22 cellular contexts compared by ENCODE assay signal in genomic region chr3:163438760-163439159, GRCh38.
DNase-seq lines count a peak whose midpoint lies in the region; ATAC-seq and TF ChIP-seq lines count a peak whose summit lies in the region.
"Had no signal": no experiment of that assay in that cellular context is flagged by ENCODE, and none has a peak within 500 bp of the region (broad histone marks: within the 10 kb centered on the region; RNA-seq: fewer than 3 reads in every experiment).

No MANE protein-coding gene starts in this region.

- H3K9ac ChIP-seq in SK-N-MC (ENCODE audit: insufficient read length): no peak overlapping the region
- H3K9ac ChIP-seq: BLaER1 treated with 17β-estradiol and CSF1 and Interleukin-3, amounts not matched to agents 10 nM and 100 nM had no signal

- no peak for ATAC-seq in HG03025 (IDR thresholded peaks at IDR 0.05; ENCODE audit: low FRiP score, unreplicated experiment)
- ATAC-seq: GM12878, GM23338, HCT116 had no signal

- no peak overlapping the region for H3K27ac ChIP-seq in SK-N-MC
- H3K27ac ChIP-seq: 22Rv1; BLaER1 treated with 17β-estradiol and CSF1 and Interleukin-3, amounts not matched to agents 10 nM and 100 nM had no signal

- TF ChIP-seq CTCF in choroid plexus epithelial cell (conservative IDR thresholded peaks at IDR 0.05; ENCODE audit: low read depth, low read length) (no peak), fibroblast of pulmonary artery (IDR thresholded peaks at IDR 0.05; ENCODE audit: low read length, missing control alignments) (no peak), foreskin fibroblast (IDR thresholded peaks at IDR 0.05; ENCODE audit: low read depth, low read length) (no peak)

- H3K9me3 ChIP-seq in SK-N-MC (ENCODE audit: low read depth, low read length): no peaks in the 10 kb centered on the region; the same call in 1 of the 2 replicates
- H3K9me3 ChIP-seq: BE2C; BLaER1 treated with 17β-estradiol and CSF1 and Interleukin-3, amounts not matched to agents 10 nM and 100 nM had no signal

- no peaks in the 10 kb centered on the region for H3K36me3 ChIP-seq in SK-N-MC (ENCODE audit: insufficient read depth, low read length)
- H3K36me3 ChIP-seq: BE2C; BLaER1 treated with 17β-estradiol and CSF1 and Interleukin-3, amounts not matched to agents 10 nM and 100 nM had no signal

- H3K4me3 ChIP-seq in SK-N-MC (no peak overlapping the region), choroid plexus epithelial cell (ENCODE audit: low read depth, low read length) (no peak overlapping the region), fibroblast of pulmonary artery (replicated peaks; ENCODE audit: low read depth, low read length) (no peak overlapping the region), foreskin fibroblast (ENCODE audit: low read depth in 1 of 2, low read length in 2 of 2) (no peak overlapping the region)
- H3K4me3 ChIP-seq: BLaER1 treated with 17β-estradiol and CSF1 and Interleukin-3, amounts not matched to agents 10 nM and 100 nM; GM12878; GM23338 had no signal

- DNase-seq in LHCN-M2 (ENCODE audit: low read depth) (peak; percentile 20), SK-N-MC (ENCODE audit: low read depth, low spot score) (peak; percentile 51), choroid plexus epithelial cell (ENCODE audit: low read depth) (peak; percentile 0), fibroblast of pulmonary artery (ENCODE audit: low read depth) (peak; percentile 0), foreskin fibroblast (no peak), NCI-H2029 treated with DMSO at 0.1 percent for 48 hours (lab: John Stamatoyannopoulos, UW) (no peak), AG20443 (ENCODE audit: low spot score) (no peak)
- DNase-seq: AML-193; BE2C; CD4-positive, alpha-beta T cell; CD8-positive, alpha-beta memory T cell; DMS 273 treated with DMSO at 0.1 percent for 48 hours; DMS79; EL; GDM1; H9 had no signal

Comparison
In these comparisons a context has a peak if more than half of its experiments do, and no peak if none do; other contexts are left out.
1. DNase-seq: peak in LHCN-M2 (single experiment), SK-N-MC (single experiment), choroid plexus epithelial cell (single experiment) and fibroblast of pulmonary artery (single experiment); none in foreskin fibroblast (0 of 2), NCI-H2029 treated with DMSO at 0.1 percent for 48 hours (single experiment) and AG20443 (single experiment).